In the genomic region with DNA sequence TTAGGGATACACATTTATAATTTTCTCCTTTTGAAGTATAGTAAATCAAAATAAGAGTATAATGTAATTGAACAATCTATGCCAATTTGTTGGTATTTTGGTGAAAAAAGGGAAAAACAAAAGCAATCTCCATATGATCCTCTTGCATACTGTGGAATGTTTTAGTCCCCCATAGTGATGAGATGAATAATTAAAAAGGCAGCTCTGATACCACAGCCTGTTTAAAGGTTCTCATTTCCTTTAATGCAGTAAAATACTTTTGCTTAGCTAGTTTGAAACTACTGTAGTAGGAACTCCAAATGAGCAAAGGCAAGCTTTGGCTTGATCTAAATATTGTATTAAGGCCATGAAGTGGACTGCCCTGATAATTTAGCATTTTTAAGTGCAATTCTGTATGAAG, we compare ENCODE assay signal across 21 cellular contexts.
"Had no signal": no experiment of that assay in that cellular context is flagged by ENCODE, and none has a peak within 500 bp of the region (broad histone marks: within the 10 kb centered on the region; RNA-seq: fewer than 3 reads in every experiment).

No MANE protein-coding gene starts in this region.

- H3K9ac ChIP-seq: neural progenitor cell had no signal

- FAIRE-seq: endothelial cell of umbilical vein, islet of Langerhans had no signal

- H2AFZ ChIP-seq: neural progenitor cell had no signal

- H3K36me3 Mint-ChIP-seq: brain, neural progenitor cell had no signal

- H3K4me3 Mint-ChIP-seq: activated naive CD4-positive, alpha-beta T cell treated with anti-CD3 and anti-CD28 coated beads for 36 hours; brain; neural progenitor cell; stimulated activated naive CD8-positive, alpha-beta T cell treated with anti-CD3 and anti-CD28 coated beads, Interleukin-15, amount 100 ng/mL, for 72 hours had no signal

- H3K4me1 ChIP-seq: right lobe of liver had no signal

- ATAC-seq: heart left ventricle; left colon; right lobe of liver; stimulated activated naive CD8-positive, alpha-beta T cell treated with anti-CD3 and anti-CD28 coated beads, Interleukin-15, amount 100 ng/mL, for 72 hours had no signal

- DNase-seq: activated CD4-positive, alpha-beta T cell treated with anti-CD3 and anti-CD28 coated beads, Interleukin-2, amount 50 U/mL, for 1 hour; activated CD8-positive, alpha-beta memory T cell treated with anti-CD3 and anti-CD28 coated beads for 24 hours; activated naive CD4-positive, alpha-beta T cell treated with anti-CD3 and anti-CD28 coated beads for 36 hours; amniotic stem cell; central memory CD4-positive, alpha-beta T cell; effector CD4-positive, alpha-beta T cell; foreskin melanocyte; heart left ventricle; left colon; midbrain; ovary; right lobe of liver; stimulated activated CD4-positive, alpha-beta T cell treated with anti-CD3 and anti-CD28 coated beads, Interleukin-1b, Interleukin-23, amount 100 ng/mL, for 48 hours; stimulated activated naive CD8-positive, alpha-beta T cell treated with anti-CD3 and anti-CD28 coated beads, Interleukin-15, amount 100 ng/mL, for 72 hours; upper lobe of left lung had no signal

- H3K27me3 ChIP-seq: heart left ventricle, neural progenitor cell, ovary, right lobe of liver, upper lobe of left lung had no signal

- H3K9me3 Mint-ChIP-seq: activated naive CD4-positive, alpha-beta T cell treated with anti-CD3 and anti-CD28 coated beads for 36 hours; brain; neural progenitor cell; stimulated activated naive CD8-positive, alpha-beta T cell treated with anti-CD3 and anti-CD28 coated beads, Interleukin-15, amount 100 ng/mL, for 72 hours had no signal

- H3K27me3 Mint-ChIP-seq: brain; stimulated activated naive CD8-positive, alpha-beta T cell treated with anti-CD3 and anti-CD28 coated beads, Interleukin-15, amount 100 ng/mL, for 72 hours had no signal

- H3K4me3 ChIP-seq: coronary artery, heart left ventricle, lung, neural progenitor cell, ovary, right lobe of liver, upper lobe of left lung had no signal

- H3K9me3 ChIP-seq: heart left ventricle, ovary, right lobe of liver, upper lobe of left lung had no signal

- H3K36me3 ChIP-seq: neural progenitor cell, ovary, right lobe of liver, upper lobe of left lung had no signal

- H3K4me2 ChIP-seq: neural progenitor cell had no signal

- H3K27ac ChIP-seq: coronary artery, heart left ventricle, neural progenitor cell, ovary, right lobe of liver, upper lobe of left lung had no signal

- H3K27ac Mint-ChIP-seq: activated naive CD4-positive, alpha-beta T cell treated with anti-CD3 and anti-CD28 coated beads for 36 hours; brain had no signal
